In the genomic region with DNA sequence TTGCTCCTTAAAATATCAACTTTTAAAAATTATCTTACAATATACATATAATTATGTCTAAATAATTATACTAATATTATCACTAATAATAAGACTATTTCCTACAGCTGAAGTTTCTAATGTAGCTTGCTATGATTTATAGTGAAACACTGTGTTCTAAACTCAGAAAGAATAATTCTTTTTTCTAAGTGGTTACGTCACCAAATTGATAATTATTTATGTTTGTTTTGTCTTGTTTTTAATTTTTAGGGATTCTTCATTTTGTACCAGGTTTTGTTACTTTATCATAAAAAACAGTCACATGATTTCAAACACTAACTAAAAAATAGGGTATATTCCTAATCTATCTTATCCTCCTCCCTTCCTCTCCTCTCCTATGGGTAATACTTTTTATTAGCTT, we compare ENCODE assay signal across 25 cellular contexts.
"Had no signal": no experiment of that assay in that cellular context is flagged by ENCODE, and none has a peak within 500 bp of the region (broad histone marks: within the 10 kb centered on the region; RNA-seq: fewer than 3 reads in every experiment).

No MANE protein-coding gene starts in this region.

- FAIRE-seq: colon had no signal

- ATAC-seq: esophagus mucosa, gastroesophageal sphincter, heart left ventricle, left cardiac atrium, left lung, left ventricle myocardium superior, lower lobe of right lung, mucosa of descending colon had no signal

- H3K9me3 ChIP-seq: esophagus squamous epithelium, lower lobe of right lung had no signal

- H3K4me1 ChIP-seq: esophagus squamous epithelium, gastroesophageal sphincter, heart left ventricle, left lung, lower lobe of right lung had no signal

- H3K4me3 ChIP-seq: coronary artery, dorsolateral prefrontal cortex, esophagus squamous epithelium, gastroesophageal sphincter, heart left ventricle, hepatocyte, left lung, lower lobe of right lung, mucosa of descending colon had no signal

- DNase-seq: dermis blood vessel endothelial cell; dorsolateral prefrontal cortex; effector CD4-positive, alpha-beta T cell; effector memory CD4-positive, alpha-beta T cell; erythroblast; esophagus squamous epithelium; foreskin fibroblast; foreskin melanocyte; heart left ventricle; hypothalamus; immature natural killer cell; islet precursor cell; left cardiac atrium; left lung; left ventricle myocardium superior; lower lobe of right lung; mesenchymal stem cell; mucosa of descending colon; naive B cell had no signal

- H3K27ac ChIP-seq: coronary artery, dorsolateral prefrontal cortex, epithelial cell of prostate, esophagus squamous epithelium, gastroesophageal sphincter, heart left ventricle, hepatocyte, left lung, lower lobe of right lung had no signal

- H3K36me3 ChIP-seq: esophagus squamous epithelium, gastroesophageal sphincter, heart left ventricle, left lung, lower lobe of right lung had no signal
